1 cellular context compared by ENCODE assay signal in the genomic region with DNA sequence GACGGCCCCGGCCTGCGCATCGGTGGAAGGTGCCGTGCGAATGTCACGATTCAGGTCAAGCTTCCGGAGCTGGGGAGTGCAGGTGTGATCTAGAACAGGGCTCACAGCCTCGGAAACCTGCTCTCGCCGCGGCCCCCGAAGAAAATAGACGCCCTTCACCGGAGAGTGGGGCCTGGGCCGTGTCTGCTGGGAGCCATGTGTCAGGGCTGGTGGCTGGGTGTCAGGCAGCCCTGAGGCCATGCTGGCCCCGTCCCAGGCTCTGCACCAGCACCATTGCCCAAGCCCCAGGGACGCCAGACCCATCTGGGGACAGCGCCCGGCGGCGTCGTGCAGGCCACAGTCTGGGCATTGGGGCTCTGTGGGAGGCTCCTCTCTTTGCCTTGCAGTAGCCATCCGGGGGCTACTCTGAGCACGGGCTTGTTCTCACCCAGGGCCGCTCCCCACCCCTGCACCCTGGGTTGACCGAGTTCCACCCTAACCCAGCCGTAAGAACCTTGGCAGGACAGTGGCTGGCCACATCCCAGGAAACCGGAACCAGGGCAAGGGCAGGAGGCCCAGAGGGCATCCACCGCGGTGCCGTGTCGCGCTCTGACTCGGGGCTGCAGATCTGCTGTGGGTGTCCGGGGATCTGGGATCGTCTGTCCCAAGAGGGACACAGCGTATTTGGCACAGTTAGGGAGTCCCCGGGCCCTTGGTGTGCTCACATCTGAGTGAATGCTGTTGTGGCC.
TF ChIP-seq lines count a peak whose summit lies in the region.

No MANE protein-coding gene starts in this region.

TF ChIP-seq in IMR-90, 13 proteins besides CTCF, POLR2A, EP300 and RAD21:
- TF ChIP-seq FOS (IDR thresholded peaks at IDR 0.05; ENCODE audit: low read depth, low read length) (no peak), SMC3 (IDR thresholded peaks at IDR 0.05; ENCODE audit: low read depth, low read length) (no peak), CHD1 (IDR thresholded peaks at IDR 0.05; ENCODE audit: low read depth, low read length) (no peak), CEBPB (IDR thresholded peaks at IDR 0.05; ENCODE audit: low read depth, low read length) (no peak), MAZ (IDR thresholded peaks at IDR 0.05; ENCODE audit: borderline replicate concordance, low read depth, low read length) (no peak), RCOR1 (IDR thresholded peaks at IDR 0.05; ENCODE audit: insufficient replicate concordance, low read length) (no peak), MXI1 (IDR thresholded peaks at IDR 0.05; ENCODE audit: borderline replicate concordance, low read depth, low read length) (no peak), BHLHE40 (IDR thresholded peaks at IDR 0.05; ENCODE audit: low read depth, low read length) (no peak)
- TF ChIP-seq, protein P1, sequence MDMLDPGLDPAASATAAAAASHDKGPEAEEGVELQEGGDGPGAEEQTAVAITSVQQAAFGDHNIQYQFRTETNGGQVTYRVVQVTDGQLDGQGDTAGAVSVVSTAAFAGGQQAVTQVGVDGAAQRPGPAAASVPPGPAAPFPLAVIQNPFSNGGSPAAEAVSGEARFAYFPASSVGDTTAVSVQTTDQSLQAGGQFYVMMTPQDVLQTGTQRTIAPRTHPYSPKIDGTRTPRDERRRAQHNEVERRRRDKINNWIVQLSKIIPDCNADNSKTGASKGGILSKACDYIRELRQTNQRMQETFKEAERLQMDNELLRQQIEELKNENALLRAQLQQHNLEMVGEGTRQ (IDR thresholded peaks at IDR 0.05; ENCODE audit: low read depth, low read length), result no peak
